ENCODE assay signal across 8 cellular contexts in genomic region chr11:67118801-67119576, GRCh38. TPM values are rescaled to one million over a fixed set of nuclear protein-coding genes. Genes with fewer than 3 reads are reported as not detected.
DNase-seq lines count a peak whose midpoint lies in the region; ATAC-seq and TF ChIP-seq lines count a peak whose summit lies in the region.

TSS of gene KDM2A (plus strand) at chr11:67119263. CDS start at chr11:67121317, 2,054 bp downstream.

- peaks cover 14% of the 10 kb centered on the region for H3K36me3 ChIP-seq in BE2C
- no peaks in the 10 kb centered on the region for H3K36me3 ChIP-seq in colonic mucosa

- ATAC-seq in GM19328 (IDR thresholded peaks at IDR 0.05; ENCODE audit: unreplicated experiment) (peak; percentile 65), HG03469 (IDR thresholded peaks at IDR 0.05; ENCODE audit: unreplicated experiment) (peak; percentile 35)

- H3K9me3 Mint-ChIP-seq in activated CD4-positive, alpha-beta T cell treated with anti-CD3 and anti-CD28 coated beads, Interleukin-2, amount 10 ng/mL, durations not matched to agents 24 days and 14 days, result no peaks in the 10 kb centered on the region

- peaks cover 6% of the 10 kb centered on the region for H3K27me3 Mint-ChIP-seq in activated CD4-positive, alpha-beta T cell treated with anti-CD3 and anti-CD28 coated beads, Interleukin-2, amount 10 ng/mL, durations not matched to agents 24 days and 14 days

- H3K9ac ChIP-seq in colonic mucosa (ENCODE audit: low read depth in 2 of 2, low read length in 2 of 2), result peak within 1 kb of the TSS; percentile 94 to 98

- peak within 1 kb of the TSS; percentile 97 for H3K27ac Mint-ChIP-seq in activated CD4-positive, alpha-beta T cell treated with anti-CD3 and anti-CD28 coated beads, Interleukin-2, amount 10 ng/mL, durations not matched to agents 24 days and 14 days

- intact Hi-C loops in activated CD4-positive, alpha-beta T cell treated with anti-CD3 and anti-CD28 coated beads, Interleukin-2, amount 10 ng/mL, durations not matched to agents 24 days and 14 days (cut with micrococcal nuclease), result loop anchor here (1.0 kb wide), 1 partner anchor 122 kb away; no protein-coding TSS in a partner anchor
- intact Hi-C loops in colonic mucosa (cut with DNase I), result no loop called here

- no peaks in the 10 kb centered on the region for H3K27me3 ChIP-seq in BE2C
- no peaks in the 10 kb centered on the region for H3K27me3 ChIP-seq in colonic mucosa
- H3K27me3 ChIP-seq in layer of hippocampus (ENCODE audit: control insufficient read depth, insufficient read depth, low read length), result no peaks in the 10 kb centered on the region

- peaks cover 17% of the 10 kb centered on the region for H3K4me1 ChIP-seq in BE2C
- peaks cover 13% of the 10 kb centered on the region for H3K4me1 ChIP-seq in colonic mucosa

- H3K4me3 Mint-ChIP-seq in activated CD4-positive, alpha-beta T cell treated with anti-CD3 and anti-CD28 coated beads, Interleukin-2, amount 10 ng/mL, durations not matched to agents 24 days and 14 days, result peak within 1 kb of the TSS; percentile 100

- DNase-seq in BE2C (peak; percentile 100), NCI-H526 (lab: John Stamatoyannopoulos, UW) (peak; percentile 95 to 100), colonic mucosa (peak; percentile 99)
- peak; percentile 99 for DNase-seq in activated CD4-positive, alpha-beta T cell treated with anti-CD3 and anti-CD28 coated beads, Interleukin-2, amount 10 ng/mL, durations not matched to agents 24 days and 14 days
- DNase-seq in stimulated activated CD4-positive, alpha-beta T cell treated with anti-CD3 and anti-CD28 coated beads, Interleukin-1b, Interleukin-23, amount 100 ng/mL, for 24 hours (ENCODE audit: low read depth in 4 of 4, low spot score in 1 of 4), result peak; percentile 96 to 99 (median 98)

- peak within 1 kb of the TSS; percentile 93 for H3K4me3 ChIP-seq in BE2C (ENCODE audit: low read depth, low read length)
- peak within 1 kb of the TSS; percentile 72 for H3K4me3 ChIP-seq in colonic mucosa

- peak within 1 kb of the TSS; percentile 96 for H3K27ac ChIP-seq in colonic mucosa
- peak within 1 kb of the TSS; percentile 89 for H3K27ac ChIP-seq in layer of hippocampus (ENCODE audit: low read depth, low read length)

- H3K9me3 ChIP-seq in BE2C (no peaks in the 10 kb centered on the region), colonic mucosa (no peaks in the 10 kb centered on the region)

- no peak for TF ChIP-seq CTCF in BE2C (IDR thresholded peaks at IDR 0.05; ENCODE audit: low read depth, low read length)
- TF ChIP-seq CTCF in colonic mucosa (IDR thresholded peaks at IDR 0.05), result peak; percentile 8

- peaks cover 25% of the 10 kb centered on the region for H3K4me1 Mint-ChIP-seq in activated CD4-positive, alpha-beta T cell treated with anti-CD3 and anti-CD28 coated beads, Interleukin-2, amount 10 ng/mL, durations not matched to agents 24 days and 14 days

- H3K36me3 Mint-ChIP-seq in activated CD4-positive, alpha-beta T cell treated with anti-CD3 and anti-CD28 coated beads, Interleukin-2, amount 10 ng/mL, durations not matched to agents 24 days and 14 days (ENCODE audit: low read depth), result peaks cover 28% of the 10 kb centered on the region

RNA-seq across cellular contexts. Expression of gene KDM2A, which starts in this region (rescaled TPM):
- polyA plus RNA-seq in BE2C (2012; ENCODE audit: insufficient read depth, insufficient read length, low read depth), result 62.2 TPM
- 102 and 103 TPM in 2 replicates for total RNA-seq in activated CD4-positive, alpha-beta T cell treated with anti-CD3 and anti-CD28 coated beads, Interleukin-2, amount 10 ng/mL, durations not matched to agents 24 days and 14 days
- total RNA-seq in colonic mucosa, result 10 to 100 TPM; 63.3 to 80.6 TPM

Comparison
In these comparisons a context has a peak if more than half of its experiments do, and no peak if none do; other contexts are left out.
1. Peak in every context shown above with its lines: DNase-seq, ATAC-seq, H3K4me3 ChIP-seq and H3K27ac ChIP-seq.